In genomic region chr3:141373768-141374526, GRCh38 we compare ENCODE assay signal across 18 cellular contexts. TPM values are rescaled to one million over a fixed set of nuclear protein-coding genes. Genes with fewer than 3 reads are reported as not detected.
DNase-seq lines count a peak whose midpoint lies in the region; ATAC-seq, FAIRE-seq and TF ChIP-seq lines count a peak whose summit lies in the region.
"Had no signal": no experiment of that assay in that cellular context is flagged by ENCODE, and none has a peak within 500 bp of the region (broad histone marks: within the 10 kb centered on the region; RNA-seq: fewer than 3 reads in every experiment).

No MANE protein-coding gene starts in this region.

- POLR2A ChIA-PET in A549 (lab: Yijun Ruan, JAX): no interaction called here
- POLR2A ChIA-PET in HepG2 (lab: Yijun Ruan, JAX): interaction anchor here (1.5 kb wide), 1 partner anchor 114 kb away, joined by 3 read pairs; no protein-coding TSS in a partner anchor
- POLR2A ChIA-PET in CD8-positive, alpha-beta T cell (lab: Charles Lee): interaction anchor here (1.2 kb wide), 1 partner anchor 9 kb away, joined by 3 read pairs; no protein-coding TSS in a partner anchor

- peaks cover 5% of the 10 kb centered on the region for H3K27me3 Mint-ChIP-seq in GM23338 (ENCODE audit: insufficient read depth, low read depth, poor library complexity)
- no peaks in the 10 kb centered on the region for H3K27me3 Mint-ChIP-seq in CD8-positive, alpha-beta T cell (ENCODE audit: low read depth)
- H3K27me3 Mint-ChIP-seq: activated CD4-positive, alpha-beta T cell treated with anti-CD3 and anti-CD28 coated beads, Interleukin-2, amount 10 ng/mL, durations not matched to agents 7 days and 5 days; central memory CD8-positive, alpha-beta T cell; T-helper 17 cell had no signal

- H3K9ac ChIP-seq in HepG2 (ENCODE audit: insufficient read depth, low read depth, low read length): no peak overlapping the region

- TF ChIP-seq RAD21 in A549 (conservative IDR thresholded peaks at IDR 0.05 in 1 of 2, IDR thresholded peaks at IDR 0.05 in 1 of 2) (no peak), HepG2 (CRISPR knock-in tag; IDR thresholded peaks at IDR 0.05) (no peak)

- H3K36me3 Mint-ChIP-seq in GM23338 (ENCODE audit: low read depth): peaks cover 3% of the 10 kb centered on the region; the same call in 1 of the 3 replicates
- no peaks in the 10 kb centered on the region for H3K36me3 Mint-ChIP-seq in CD8-positive, alpha-beta T cell

- no peak overlapping the region for H3K27ac Mint-ChIP-seq in GM23338
- H3K27ac Mint-ChIP-seq in CD8-positive, alpha-beta T cell: no peak overlapping the region
- H3K27ac Mint-ChIP-seq: activated CD4-positive, alpha-beta T cell treated with anti-CD3 and anti-CD28 coated beads, Interleukin-2, amount 10 ng/mL, durations not matched to agents 7 days and 5 days; T-helper 17 cell had no signal

- no peak overlapping the region for H3K4me3 Mint-ChIP-seq in GM23338
- no peak overlapping the region for H3K4me3 Mint-ChIP-seq in CD8-positive, alpha-beta T cell
- H3K4me3 Mint-ChIP-seq: activated CD4-positive, alpha-beta T cell treated with anti-CD3 and anti-CD28 coated beads, Interleukin-2, amount 10 ng/mL, durations not matched to agents 7 days and 5 days; central memory CD8-positive, alpha-beta T cell; neural crest cell; T-helper 17 cell had no signal

- CTCF ChIA-PET in A549 (lab: Yijun Ruan, JAX): interaction anchor here (1.3 to 3.0 kb wide), 4 partner anchors 10 to 78 kb away, joined by 3 to 19 read pairs (median 6); no protein-coding TSS in a partner anchor
- CTCF ChIA-PET in HepG2 (lab: Yijun Ruan, JAX; ENCODE audit: low intra/inter-chr PET ratio, low total read pairs): no interaction called here
- CTCF ChIA-PET in CD8-positive, alpha-beta T cell (lab: Charles Lee): interaction anchor here (0.9 to 7.7 kb wide), 7 partner anchors 11 to 80 kb away, joined by 3 to 67 read pairs (median 6); no protein-coding TSS in a partner anchor

- no peak overlapping the region for H2AFZ ChIP-seq in GM23338
- H2AFZ ChIP-seq in HepG2 (ENCODE audit: low read length): no peak overlapping the region

- FAIRE-seq in A549 (lab: Jason Lieb, UNC) (no peak), RCC 7860 (lab: Jason Lieb, UNC) (no peak), HepG2 (lab: Jason Lieb, UNC) (no peak)

- 72% methylated on average over 7 of the region's 7 CpGs for WGBS in A549 (ENCODE audit: missing lambda C conversion rate)
- WGBS in HepG2 (ENCODE audit: low lambda C conversion rate): 92% methylated on average over 7 of the region's 7 CpGs

- peak in 1 of 2 experiments; percentile 9; a peak in 1 of 6 replicates for ATAC-seq in A549
- peak; percentile 35 for ATAC-seq in GM23338
- ATAC-seq in HG02973 (IDR thresholded peaks at IDR 0.05; ENCODE audit: unreplicated experiment): no peak
- no peak for ATAC-seq in HepG2
- ATAC-seq in Right ventricle myocardium inferior: no peak
- no peak for ATAC-seq in CD8-positive, alpha-beta T cell
- ATAC-seq: lower lobe of right lung, sciatic nerve, T-helper 17 cell had no signal

- H3K4me2 ChIP-seq in A549 (peak overlapping the region; percentile 50), GM23338 (no peak overlapping the region), HepG2 (ENCODE audit: low read depth, low read length) (no peak overlapping the region)

- TF ChIP-seq CTCF in A549 (IDR thresholded peaks at IDR 0.05): no peak
- TF ChIP-seq CTCF in GM23338 (conservative IDR thresholded peaks at IDR 0.05; ENCODE audit: low read depth in 2 of 2): no peak
- no peak for TF ChIP-seq CTCF in epithelial cell of esophagus (IDR thresholded peaks at IDR 0.05; ENCODE audit: insufficient read depth, low read depth, low read length, missing control alignments)
- TF ChIP-seq CTCF in HepG2 (CRISPR knock-in tag; IDR thresholded peaks at IDR 0.05): no peak
- TF ChIP-seq CTCF in CD8-positive, alpha-beta T cell (IDR thresholded peaks at IDR 0.05): no peak

- DNase-seq in A549 (ENCODE audit: low read depth in 1 of 2, low spot score in 1 of 2) (peak; percentile 31 to 62), GM23338 (ENCODE audit: low spot score) (peak; percentile 79), RCC 7860 (ENCODE audit: low spot score) (peak; percentile 36), epithelial cell of esophagus (ENCODE audit: low read depth) (peak; percentile 37), HepG2 (ENCODE audit: low spot score) (no peak), Right ventricle myocardium inferior (ENCODE audit: missing footprints) (no peak)
- no peak for DNase-seq in CD8-positive, alpha-beta T cell
- DNase-seq: activated CD4-positive, alpha-beta T cell treated with anti-CD3 and anti-CD28 coated beads, Interleukin-2, amount 10 ng/mL, durations not matched to agents 7 days and 5 days; activated naive CD4-positive, alpha-beta T cell treated with Interleukin-2 at 50 U/mL for 16 hours; BE2C; DMS79; lower lobe of right lung; T-helper 17 cell had no signal

- in situ Hi-C loops in HepG2 (cut with HindIII; ENCODE audit: extremely low pct_ligation_motif_present, low pct_unique_long_range_greater_than_20kb): no loop called here

- H3K4me1 Mint-ChIP-seq in GM23338: peaks cover 42% of the 10 kb centered on the region
- H3K4me1 Mint-ChIP-seq in CD8-positive, alpha-beta T cell (ENCODE audit: low read depth): peaks cover 33% of the 10 kb centered on the region

- H3K9me3 ChIP-seq in A549: peaks cover 3% of the 10 kb centered on the region; the same call in 1 of the 3 replicates
- H3K9me3 ChIP-seq in HepG2 (ENCODE audit: low read length): no peaks in the 10 kb centered on the region
- H3K9me3 ChIP-seq in CD8-positive, alpha-beta T cell (ENCODE audit: low read length): no peaks in the 10 kb centered on the region
- H3K9me3 ChIP-seq: BE2C, HAP-1, lower lobe of right lung had no signal

- no TSS peak for BruUV-seq in HepG2 (replicated peaks; lab: Mats Ljungman, UMichigan)

- H4K20me1 ChIP-seq in GM23338 (replicated peaks; ENCODE audit: insufficient read depth): no peaks in the 10 kb centered on the region
- no peaks in the 10 kb centered on the region for H4K20me1 ChIP-seq in HepG2 (ENCODE audit: insufficient read depth, low read length)

- no peaks in the 10 kb centered on the region for H3F3A ChIP-seq in GM23338 (replicated peaks; ENCODE audit: low read depth)

- H3K4me3 ChIP-seq in A549 (no peak overlapping the region), GM23338 (no peak overlapping the region), epithelial cell of esophagus (ENCODE audit: low read length) (no peak overlapping the region), HepG2 (replicated peaks in 1 of 3; ENCODE audit: insufficient read depth in 1 of 3, low read depth in 2 of 3, low read length in 3 of 3) (no peak overlapping the region)
- no peak overlapping the region for H3K4me3 ChIP-seq in CD8-positive, alpha-beta T cell (ENCODE audit: low read depth, low read length)
- H3K4me3 ChIP-seq: HAP-1, lower lobe of right lung had no signal

- no peaks in the 10 kb centered on the region for H3K79me2 ChIP-seq in GM23338 (replicated peaks; ENCODE audit: insufficient read depth)
- H3K79me2 ChIP-seq in HepG2 (ENCODE audit: insufficient read depth, low read length): peaks cover 11% of the 10 kb centered on the region

- intact Hi-C loops in HepG2 (cut with micrococcal nuclease; ENCODE audit: unreplicated experiment): no loop called here
- intact Hi-C loops in Right ventricle myocardium inferior (cut with DNase I): no loop called here
- intact Hi-C loops in CD8-positive, alpha-beta T cell (cut with DNase I, micrococcal nuclease): no loop called here

- H3K4me1 ChIP-seq in A549 (peaks cover 78% of the 10 kb centered on the region), GM23338 (ENCODE audit: insufficient read depth) (peaks cover 27% of the 10 kb centered on the region), HepG2 (ENCODE audit: insufficient read depth, low read length) (peaks cover 42% of the 10 kb centered on the region)
- peaks cover 8% of the 10 kb centered on the region for H3K4me1 ChIP-seq in CD8-positive, alpha-beta T cell (ENCODE audit: insufficient read depth, low read length)
- H3K4me1 ChIP-seq: BE2C, HAP-1 had no signal

- peak overlapping the region; percentile 99 to 100 for H3K27ac ChIP-seq in A549
- no peak overlapping the region for H3K27ac ChIP-seq in GM23338 (ENCODE audit: low read depth)
- no peak overlapping the region for H3K27ac ChIP-seq in HepG2 (ENCODE audit: extremely low read length, insufficient read depth, low read length)
- no peak overlapping the region for H3K27ac ChIP-seq in CD8-positive, alpha-beta T cell (ENCODE audit: low read depth, low read length)
- H3K27ac ChIP-seq: lower lobe of right lung had no signal

- H3K9me2 ChIP-seq in GM23338 (ENCODE audit: insufficient read depth): peaks cover 5% of the 10 kb centered on the region

- H3K27me3 ChIP-seq in GM23338 (ENCODE audit: insufficient read depth) (no peaks in the 10 kb centered on the region), HepG2 (ENCODE audit: control insufficient read depth in 1 of 2, insufficient read depth in 2 of 2, low read length in 2 of 2) (no peaks in the 10 kb centered on the region)
- no peaks in the 10 kb centered on the region for H3K27me3 ChIP-seq in CD8-positive, alpha-beta T cell (ENCODE audit: insufficient read depth, low read length)
- H3K27me3 ChIP-seq: BE2C had no signal

- TF ChIP-seq EP300 in A549 (IDR thresholded peaks at IDR 0.05): no peak
- TF ChIP-seq EP300 in HepG2 (IDR thresholded peaks at IDR 0.05; ENCODE audit: low read depth in 2 of 2, low read length in 2 of 2): no peak
- no peak for TF ChIP-seq EP300 in HepG2 (CRISPR knock-in tag; IDR thresholded peaks at IDR 0.05; ENCODE audit: borderline replicate concordance)

- H3K36me3 ChIP-seq in GM23338 (ENCODE audit: insufficient read depth) (no peaks in the 10 kb centered on the region), HepG2 (replicated peaks in 1 of 2; ENCODE audit: control insufficient read depth in 1 of 2, insufficient read depth in 2 of 2, low read length in 2 of 2) (peaks cover 8 to 37% of the 10 kb centered on the region in 2 experiments; a peak in 3 of 5 replicates)
- H3K36me3 ChIP-seq in CD8-positive, alpha-beta T cell (ENCODE audit: insufficient read depth, low read length): no peaks in the 10 kb centered on the region
- H3K36me3 ChIP-seq: BE2C, HAP-1, lower lobe of right lung had no signal

- no peak for TF ChIP-seq POLR2A in A549 (IDR thresholded peaks at IDR 0.05; ENCODE audit: low read length)
- no peak for TF ChIP-seq POLR2A in HepG2 (IDR thresholded peaks at IDR 0.05; ENCODE audit: insufficient read depth in 1 of 2, low read depth in 2 of 2, low read length in 2 of 2)

- no peaks in the 10 kb centered on the region for H3K9me3 Mint-ChIP-seq in GM23338
- no peaks in the 10 kb centered on the region for H3K9me3 Mint-ChIP-seq in CD8-positive, alpha-beta T cell

RNA-seq across cellular contexts. Expression of gene ZBTB38, which starts 5.6 kb away (rescaled TPM):
- 110 and 141 TPM in 2 replicates for polyA plus RNA-seq in A549 (2011; rRNA removed)
- polyA plus RNA-seq in A549 (2012; cell fraction: cytosol; rRNA removed): 17.2 and 20.9 TPM in 2 replicates
- polyA plus RNA-seq in A549 (2012; cell fraction: nucleus; rRNA removed): 16.5 and 23.0 TPM in 2 replicates
- polyA plus RNA-seq in A549 (2017; fragmentation: RNase III; extraction: RNeasy Plus Mini Kit Qiagen cat#74134 plus additional on column Dnase treatment): 70.5 to 80.7 TPM (median 72.0 TPM) in 3 replicates
- 205 and 220 TPM in 2 replicates for polyA minus RNA-seq in A549 (2011; rRNA and poly(A)+ RNA removed)
- 11.5 and 12.4 TPM in 2 replicates for total RNA-seq in GM23338 (2014; rRNA removed; shearing (Covaris generic))
- polyA plus RNA-seq in GM23338 (2016; fragmentation: Nextera tagmentation; extraction: Ambion mirVana): 5.9 and 8.7 TPM in 2 replicates
- total RNA-seq in HepG2 (2016; rRNA removed; fragmentation: Illumina TruSeq; extraction: Trizol): 51.7 and 77.9 TPM in 2 replicates
- total RNA-seq in HepG2 (2016; cell fraction: cytosol; rRNA removed; fragmentation: Illumina TruSeq; extraction: Trizol; ENCODE audit: low read depth): 8.0 and 8.8 TPM in 2 replicates
- 47.2 and 73.5 TPM in 2 replicates for total RNA-seq in HepG2 (2016; cell fraction: insoluble cytoplasmic fraction; rRNA removed; fragmentation: Illumina TruSeq; extraction: Trizol)
- total RNA-seq in HepG2 (2016; cell fraction: membrane; rRNA removed; fragmentation: Illumina TruSeq; extraction: Trizol): 24.0 and 25.0 TPM in 2 replicates
- total RNA-seq in HepG2 (2016; cell fraction: nucleus; rRNA removed; fragmentation: Illumina TruSeq; extraction: Trizol): 50.9 and 56.2 TPM in 2 replicates
- polyA plus RNA-seq in HepG2 (2011; rRNA removed): 20.4 and 26.8 TPM in 2 replicates
- 14.8 and 18.8 TPM in 2 replicates for polyA plus RNA-seq in HepG2 (2011; cell fraction: cytosol; rRNA removed)
- 26.0 and 30.5 TPM in 2 replicates for polyA plus RNA-seq in HepG2 (2011; cell fraction: nucleus; rRNA removed)
- 30.3 and 41.4 TPM in 2 replicates for polyA plus RNA-seq in HepG2 (2012)
- 0.80 and 1.00 TPM in 2 replicates for polyA plus RNA-seq in HepG2 (2016; cell fraction: cytosol; fragmentation: Illumina TruSeq; extraction: Trizol; ENCODE audit: low read depth)
- polyA plus RNA-seq in HepG2 (2016; cell fraction: insoluble cytoplasmic fraction; fragmentation: Illumina TruSeq; extraction: Trizol; ENCODE audit: low read depth): 32.5 and 33.4 TPM in 2 replicates
- polyA plus RNA-seq in HepG2 (2016; cell fraction: membrane; fragmentation: Illumina TruSeq; extraction: Trizol; ENCODE audit: low read depth): 2.7 and 3.4 TPM in 2 replicates
- 35.8 and 35.9 TPM in 2 replicates for polyA plus RNA-seq in HepG2 (2016; cell fraction: nucleus; fragmentation: Illumina TruSeq; extraction: Trizol; ENCODE audit: insufficient read depth, low read depth)
- polyA minus RNA-seq in HepG2 (2011; rRNA and poly(A)+ RNA removed; ENCODE audit: low replicate concordance): 48.8 and 66.3 TPM in 2 replicates
- polyA minus RNA-seq in HepG2 (2011; cell fraction: cytosol; rRNA and poly(A)+ RNA removed): 52.1 and 52.3 TPM in 2 replicates
- polyA minus RNA-seq in HepG2 (2011; cell fraction: nucleus; rRNA and poly(A)+ RNA removed): 130 and 149 TPM in 2 replicates
- 102 TPM for total RNA-seq in Right ventricle myocardium inferior
- 10 to 100 TPM; 22.7 to 24.3 TPM for total RNA-seq in CD8-positive, alpha-beta T cell

Comparison
In these comparisons a context has a peak if more than half of its experiments do, and no peak if none do; other contexts are left out.
1. DNase-seq: peak in A549 (2 of 2), GM23338 (single experiment), RCC 7860 (single experiment) and epithelial cell of esophagus (single experiment); none in HepG2 (single experiment), Right ventricle myocardium inferior (single experiment) and CD8-positive, alpha-beta T cell (0 of 7).
2. H3K27ac ChIP-seq: peak in A549 (2 of 2); none in GM23338 (single experiment), HepG2 (single experiment) and CD8-positive, alpha-beta T cell (single experiment).
3. Of the 38 proteins assayed by ChIP-seq in both HepG2 and A549: peak only in HepG2: none; only in A549: FOSL2 and JUNB; in both: none; in neither: 36.